In genomic region chr17:17844500-17844899, GRCh38 we compare ENCODE assay signal across 2 cellular contexts.
TF ChIP-seq lines count a peak whose summit lies in the region.

No MANE protein-coding gene starts in this region.

TF ChIP-seq in GM23338, 12 proteins besides CTCF, POLR2A, EP300 and RAD21:
- TF ChIP-seq POLR2AphosphoS5 (IDR thresholded peaks at IDR 0.05; ENCODE audit: low read depth) (no peak), EZH2 (IDR thresholded peaks at IDR 0.05; ENCODE audit: low read depth, unreplicated experiment) (no peak), REST (IDR thresholded peaks at IDR 0.05; ENCODE audit: unreplicated experiment) (no peak), ZNF114 (CRISPR knock-in tag; IDR thresholded peaks at IDR 0.05) (no peak), CREB1 (CRISPR knock-in tag; IDR thresholded peaks at IDR 0.05; ENCODE audit: low read depth) (no peak), EZH2phosphoT487 (IDR thresholded peaks at IDR 0.05; ENCODE audit: unreplicated experiment) (no peak), ZNF462 (CRISPR knock-in tag; IDR thresholded peaks at IDR 0.05) (no peak), JUNB (IDR thresholded peaks at IDR 0.05; ENCODE audit: unreplicated experiment) (no peak), NANOG (IDR thresholded peaks at IDR 0.05; ENCODE audit: borderline replicate concordance) (no peak), STAT1 (IDR thresholded peaks at IDR 0.05; ENCODE audit: unreplicated experiment) (no peak), ETS1 (IDR thresholded peaks at IDR 0.05) (no peak), ZNF331 (CRISPR knock-in tag; IDR thresholded peaks at IDR 0.05; ENCODE audit: low read depth) (no peak)
TF ChIP-seq in GM23338: peak in this region for 0.

TF ChIP-seq in H1, 55 proteins besides CTCF, POLR2A, EP300 and RAD21:
- TF ChIP-seq SIRT6 (IDR thresholded peaks at IDR 0.05; ENCODE audit: low read length) (no peak), POU5F1 (IDR thresholded peaks at IDR 0.05; ENCODE audit: low read depth, low read length) (no peak), HDAC6 (IDR thresholded peaks at IDR 0.05; ENCODE audit: low read depth, low read length) (no peak), SAP30 (IDR thresholded peaks at IDR 0.05; ENCODE audit: insufficient read depth, insufficient replicate concordance, low read length) (no peak), USF2 (IDR thresholded peaks at IDR 0.05; ENCODE audit: low read length) (no peak), ATF2 (IDR thresholded peaks at IDR 0.05; ENCODE audit: low read length) (no peak), ATF3 (IDR thresholded peaks at IDR 0.05; ENCODE audit: insufficient read depth, low read depth, low read length) (no peak), RBBP5 (IDR thresholded peaks at IDR 0.05; ENCODE audit: borderline replicate concordance, low read depth, low read length) (no peak), RNF2 (IDR thresholded peaks at IDR 0.05; ENCODE audit: borderline replicate concordance, low read depth, low read length, missing control alignments, poor library complexity, severe bottlenecking) (no peak), MAFK (IDR thresholded peaks at IDR 0.05; ENCODE audit: low read depth, low read length) (no peak), YY1 (IDR thresholded peaks at IDR 0.05; ENCODE audit: low read depth, low read length) (no peak), TAF7 (optimal IDR thresholded peaks at IDR 0.05; ENCODE audit: borderline replicate concordance, low read depth, low read length) (no peak), CTBP2 (IDR thresholded peaks at IDR 0.05; ENCODE audit: borderline replicate concordance, insufficient read depth, insufficient read length, low read length) (no peak), TAF1 (IDR thresholded peaks at IDR 0.05; ENCODE audit: low read depth, low read length) (no peak), JUND (IDR thresholded peaks at IDR 0.05; ENCODE audit: low read length) (no peak), CBX8 (IDR thresholded peaks at IDR 0.05; ENCODE audit: borderline replicate concordance, low read depth, low read length) (no peak), ASH2L (IDR thresholded peaks at IDR 0.05; ENCODE audit: low read length) (no peak), KDM5A (IDR thresholded peaks at IDR 0.05; ENCODE audit: low read length) (no peak)
